21 cellular contexts compared by ENCODE assay signal in genomic region chr19:41405776-41406175, GRCh38. TPM values are rescaled to one million over a fixed set of nuclear protein-coding genes. Genes with fewer than 3 reads are reported as not detected.
"Had no signal": no experiment of that assay in that cellular context is flagged by ENCODE, and none has a peak within 500 bp of the region (broad histone marks: within the 10 kb centered on the region; RNA-seq: fewer than 3 reads in every experiment).

No MANE protein-coding gene starts in this region.

- H3K4me1 ChIP-seq: uterus had no signal

- H3K27me3 ChIP-seq: foreskin keratinocyte, pancreas, tibial nerve, uterus had no signal

- H3K9me3 ChIP-seq: mucosa of descending colon, pancreas, prostate gland, tibial nerve, uterus had no signal

- H3K27ac ChIP-seq: foreskin keratinocyte, pancreas, prostate gland, uterus, VCaP had no signal

- DNase-seq: activated CD4-positive, alpha-beta T cell treated with anti-CD3 and anti-CD28 coated beads for 4 hours; activated CD4-positive, alpha-beta T cell treated with anti-CD3 and anti-CD28 coated beads, Interleukin-2, amount 50 U/mL, for 48 hours; activated CD8-positive, alpha-beta memory T cell treated with anti-CD3 and anti-CD28 coated beads for 24 hours; activated effector memory CD4-positive, alpha-beta T cell treated with Interleukin-2 at 50 U/mL for 16 hours; activated naive CD4-positive, alpha-beta T cell treated with Interleukin-2 at 50 U/mL for 16 hours; anterior cingulate cortex; effector CD8-positive, alpha-beta T cell; erythroblast; foreskin keratinocyte; mucosa of descending colon; pancreas; retina; stimulated activated CD4-positive, alpha-beta T cell treated with anti-CD3 and anti-CD28 coated beads, Interleukin-1b, Interleukin-23, amount 100 ng/mL, for 48 hours; stimulated activated naive CD4-positive, alpha-beta T cell treated with Interleukin-2 at 50 U/mL for 16 hours; T-helper 9 cell; uterus had no signal

- H3K4me3 ChIP-seq: mucosa of descending colon, pancreas, prostate gland, smooth muscle cell, tibial nerve, uterus had no signal

- H3K4me2 ChIP-seq: smooth muscle cell had no signal

- ATAC-seq: foreskin keratinocyte, mucosa of descending colon, pancreas had no signal

- H3K36me3 ChIP-seq: pancreas, uterus had no signal

RNA-seq across cellular contexts. Expression of gene B3GNT8, which starts 21.4 kb away (rescaled TPM):
- total RNA-seq: myocyte had no signal
